ENCODE assay signal across 15 cellular contexts in genomic region chr11:12177739-12178338, GRCh38.
A peak's percentile ranks its signal among the peaks of the same experiment; 100 is the strongest.
DNase-seq lines count a peak whose midpoint lies in the region; ATAC-seq, FAIRE-seq and TF ChIP-seq lines count a peak whose summit lies in the region.
"Had no signal": no experiment of that assay in that cellular context is flagged by ENCODE, and none has a peak within 500 bp of the region (broad histone marks: within the 10 kb centered on the region; RNA-seq: fewer than 3 reads in every experiment).

No MANE protein-coding gene starts in this region.

- peaks cover 60% of the 10 kb centered on the region for H3K36me3 ChIP-seq in RWPE2 (ENCODE audit: low read depth)
- H3K36me3 ChIP-seq in skeletal muscle satellite cell (ENCODE audit: insufficient read depth, low read length): no peaks in the 10 kb centered on the region
- H3K36me3 ChIP-seq: adrenal gland had no signal

- H3K9ac ChIP-seq in skeletal muscle satellite cell (ENCODE audit: low read depth, low read length): peak overlapping the region; percentile 83

- TF ChIP-seq POLR2A in H54 (IDR thresholded peaks at IDR 0.05; ENCODE audit: low read depth, low read length): no peak

- no peak overlapping the region for H3K4me2 ChIP-seq in skeletal muscle satellite cell (ENCODE audit: low read length)

- H3K4me1 ChIP-seq in RWPE2 (ENCODE audit: insufficient read depth, poor library complexity, severe bottlenecking) (peaks cover 84% of the 10 kb centered on the region), skeletal muscle satellite cell (ENCODE audit: control insufficient read depth, insufficient read depth, low read length) (peaks cover 90% of the 10 kb centered on the region)
- H3K4me1 ChIP-seq: adrenal gland had no signal

- H3K27ac ChIP-seq in RWPE2 (ENCODE audit: poor library complexity, severe bottlenecking): peak overlapping the region; percentile 99
- H3K27ac ChIP-seq in epithelial cell of prostate: peak overlapping the region; percentile 100

- no peak for ATAC-seq in RWPE2 (ENCODE audit: low read depth)

- peak overlapping the region; percentile 56 for H3K4me3 Mint-ChIP-seq in activated CD4-positive, alpha-beta T cell treated with anti-CD3 and anti-CD28 coated beads, Interleukin-2, amount 10 ng/mL, durations not matched to agents 24 days and 14 days

- DNase-seq in activated CD4-positive, alpha-beta T cell treated with anti-CD3 and anti-CD28 coated beads, Interleukin-2, amount 10 ng/mL, durations not matched to agents 24 days and 14 days: no peak
- no peak for DNase-seq in activated CD4-positive, alpha-beta T cell treated with anti-CD3 and anti-CD28 coated beads, Interleukin-2, amount 50 U/mL, for 4 hours
- DNase-seq in RWPE2 (ENCODE audit: low spot score) (no peak), epithelial cell of prostate (ENCODE audit: low read depth, low spot score) (no peak), H54 (ENCODE audit: insufficient read length, low spot score) (no peak), inferior parietal cortex (ENCODE audit: extremely low spot score) (no peak), NCI-H128 (lab: John Stamatoyannopoulos, UW; ENCODE audit: unreplicated experiment) (no peak)
- DNase-seq: ACHN; activated CD4-positive, alpha-beta T cell treated with anti-CD3 and anti-CD28 coated beads for 4 hours; DMS53; MV-4-11; NCI-H510A had no signal

- H3K9me3 Mint-ChIP-seq in activated CD4-positive, alpha-beta T cell treated with anti-CD3 and anti-CD28 coated beads, Interleukin-2, amount 10 ng/mL, durations not matched to agents 24 days and 14 days: peaks cover 3% of the 10 kb centered on the region

- FAIRE-seq in H54 (lab: Jason Lieb, UNC): no peak
- FAIRE-seq: islet of Langerhans had no signal

- H3K4me3 ChIP-seq in RWPE2 (ENCODE audit: severe bottlenecking) (no peak overlapping the region), skeletal muscle satellite cell (ENCODE audit: low read length) (no peak overlapping the region)
- H3K4me3 ChIP-seq: adrenal gland had no signal

- intact Hi-C loops in activated CD4-positive, alpha-beta T cell treated with anti-CD3 and anti-CD28 coated beads, Interleukin-2, amount 10 ng/mL, durations not matched to agents 24 days and 14 days (cut with micrococcal nuclease): no loop called here

- H3K27me3 Mint-ChIP-seq in activated CD4-positive, alpha-beta T cell treated with anti-CD3 and anti-CD28 coated beads, Interleukin-2, amount 10 ng/mL, durations not matched to agents 24 days and 14 days: no peaks in the 10 kb centered on the region

- no peaks in the 10 kb centered on the region for H3K27me3 ChIP-seq in RWPE2 (ENCODE audit: insufficient read depth, poor library complexity, severe bottlenecking)
- no peaks in the 10 kb centered on the region for H3K27me3 ChIP-seq in skeletal muscle satellite cell (ENCODE audit: control insufficient read depth, insufficient read depth, low read length)
- H3K27me3 ChIP-seq: adrenal gland had no signal

- peaks cover 45% of the 10 kb centered on the region for H3K36me3 Mint-ChIP-seq in activated CD4-positive, alpha-beta T cell treated with anti-CD3 and anti-CD28 coated beads, Interleukin-2, amount 10 ng/mL, durations not matched to agents 24 days and 14 days (ENCODE audit: low read depth)

- no peak for TF ChIP-seq CTCF in RWPE2 (IDR thresholded peaks at IDR 0.05; ENCODE audit: poor library complexity, severe bottlenecking)

- peak overlapping the region; percentile 94 for H3K27ac Mint-ChIP-seq in activated CD4-positive, alpha-beta T cell treated with anti-CD3 and anti-CD28 coated beads, Interleukin-2, amount 10 ng/mL, durations not matched to agents 24 days and 14 days

- H3K9me3 ChIP-seq in RWPE2 (ENCODE audit: severe bottlenecking): no peaks in the 10 kb centered on the region
- no peaks in the 10 kb centered on the region for H3K9me3 ChIP-seq in skeletal muscle satellite cell (replicated peaks; ENCODE audit: low read length)
- H3K9me3 ChIP-seq: adrenal gland had no signal

- peaks cover 65% of the 10 kb centered on the region for H3K4me1 Mint-ChIP-seq in activated CD4-positive, alpha-beta T cell treated with anti-CD3 and anti-CD28 coated beads, Interleukin-2, amount 10 ng/mL, durations not matched to agents 24 days and 14 days
